ENCODE assay signal across 8 cellular contexts in genomic region chr4:186651624-186652023, GRCh38.
DNase-seq lines count a peak whose midpoint lies in the region; ATAC-seq and TF ChIP-seq lines count a peak whose summit lies in the region.

No MANE protein-coding gene starts in this region.

- no peaks in the 10 kb centered on the region for H3K27me3 ChIP-seq in vagina

- no peak overlapping the region for H3K27ac ChIP-seq in vagina

- no peaks in the 10 kb centered on the region for H3K36me3 ChIP-seq in mucosa of descending colon (ENCODE audit: low read depth)
- no peaks in the 10 kb centered on the region for H3K36me3 ChIP-seq in vagina

- H3K4me1 ChIP-seq in mucosa of descending colon (ENCODE audit: low read depth) (no peaks in the 10 kb centered on the region), vagina (peaks cover 9% of the 10 kb centered on the region)

- no peak for TF ChIP-seq CTCF in epithelial cell of esophagus (IDR thresholded peaks at IDR 0.05; ENCODE audit: insufficient read depth, low read depth, low read length, missing control alignments)
- no peak for TF ChIP-seq CTCF in mucosa of descending colon (IDR thresholded peaks at IDR 0.05)
- no peak for TF ChIP-seq CTCF in vagina (IDR thresholded peaks at IDR 0.05)

- DNase-seq in NCI-H524 (lab: John Stamatoyannopoulos, UW) = peak; percentile 7 to 63
- DNase-seq in NCI-H524 treated with DMSO at 0.1 percent for 48 hours (lab: John Stamatoyannopoulos, UW) = no peak
- DNase-seq in epithelial cell of esophagus (ENCODE audit: low read depth) = peak; percentile 52
- peak in 1 of 3 donors; percentile 23 for DNase-seq in mucosa of descending colon
- no peak for DNase-seq in vagina (ENCODE audit: extremely low spot score in 2 of 2)
- DNase-seq in germinal center (ENCODE audit: low spot score) = no peak

- TF ChIP-seq POLR2A in vagina (IDR thresholded peaks at IDR 0.05) = no peak

- H3K9me3 ChIP-seq in mucosa of descending colon (no peaks in the 10 kb centered on the region), vagina (no peaks in the 10 kb centered on the region)

- intact Hi-C loops in mucosa of descending colon (cut with DNase I, micrococcal nuclease) = loop anchor here in 1 of 2 donors (10.0 kb wide), 1 partner anchor 53 kb away; no protein-coding TSS in a partner anchor
- intact Hi-C loops in vagina (cut with DNase I) = no loop called here

- peak; percentile 58 for ATAC-seq in mucosa of descending colon
- no peak for ATAC-seq in activated CD4-positive, CD25-positive, alpha-beta regulatory T cell treated with anti-CD3 and anti-CD28 coated beads, Interleukin-2, amount 50 U/mL, for 24 hours
- no peak for ATAC-seq in GM21737 (IDR thresholded peaks at IDR 0.05; ENCODE audit: unreplicated experiment)

- H3K4me3 ChIP-seq in epithelial cell of esophagus (ENCODE audit: low read length) (no peak overlapping the region), mucosa of descending colon (no peak overlapping the region), vagina (peak overlapping the region; percentile 10 to 31)

Comparison
In these comparisons a context has a peak if more than half of its experiments do, and no peak if none do; other contexts are left out.
1. DNase-seq: peak in NCI-H524 (2 of 2) and epithelial cell of esophagus (single experiment); none in NCI-H524 treated with DMSO at 0.1 percent for 48 hours (single experiment), vagina (0 of 2) and germinal center (single experiment).
2. H3K4me3 ChIP-seq: peak in vagina (2 of 2); none in epithelial cell of esophagus (single experiment) and mucosa of descending colon (single experiment).